In genomic region chr4:81844717-81845116, GRCh38 we compare ENCODE assay signal across 7 cellular contexts.
DNase-seq lines count a peak whose midpoint lies in the region; ATAC-seq and TF ChIP-seq lines count a peak whose summit lies in the region.

No MANE protein-coding gene starts in this region.

- H3K4me1 ChIP-seq in body of pancreas (no peaks in the 10 kb centered on the region), iPS-18a (ENCODE audit: control insufficient read depth, low read depth, low read length) (peaks cover 3% of the 10 kb centered on the region)

- H3K9ac ChIP-seq in iPS-18a (ENCODE audit: low read length), result peak overlapping the region; percentile 25

- intact Hi-C loops in body of pancreas (cut with DNase I), result loop anchor here (5.0 kb wide), 1 partner anchor 377 kb away; no protein-coding TSS in a partner anchor

- TF ChIP-seq CTCF in body of pancreas (IDR thresholded peaks at IDR 0.05), result peak; percentile 38 to 87 (median 81)

- ATAC-seq in GM18502 (IDR thresholded peaks at IDR 0.05; ENCODE audit: poor library complexity, unreplicated experiment) (peak; percentile 91), HG03039 (IDR thresholded peaks at IDR 0.05; ENCODE audit: unreplicated experiment) (peak; percentile 79), body of pancreas (peak; percentile 94)

- H3K9me3 ChIP-seq in body of pancreas, result no peaks in the 10 kb centered on the region
- no peaks in the 10 kb centered on the region for H3K9me3 ChIP-seq in iPS-18a (ENCODE audit: control insufficient read depth, low read depth, low read length)

- DNase-seq in NCI-H1930 (lab: John Stamatoyannopoulos, UW) (peak; percentile 26 to 66), T-helper 9 cell (peak; percentile 53), body of pancreas (peak; percentile 80 to 89 (median 84))
- peak; percentile 44 to 66 for DNase-seq in stimulated activated CD4-positive, alpha-beta T cell treated with anti-CD3 and anti-CD28 coated beads, Interleukin-12 subunit alpha, Interleukin-12 subunit beta, amount 100 ng/mL, for 24 hours (ENCODE audit: low read depth in 2 of 2)

- H3K27ac ChIP-seq in body of pancreas (no peak overlapping the region), iPS-18a (ENCODE audit: low read length) (peak overlapping the region; percentile 84)

- no peaks in the 10 kb centered on the region for H3K36me3 ChIP-seq in body of pancreas (replicated peaks in 1 of 2; ENCODE audit: insufficient read depth in 1 of 2, low read depth in 2 of 2)
- no peaks in the 10 kb centered on the region for H3K36me3 ChIP-seq in iPS-18a (ENCODE audit: control insufficient read depth, low read depth, low read length)

- WGBS in body of pancreas, 2 donors, result 0% methylated on average over 3 of the region's 3 CpGs

- H3K27me3 ChIP-seq in body of pancreas (no peaks in the 10 kb centered on the region), iPS-18a (ENCODE audit: control insufficient read depth, insufficient read depth, low read length) (no peaks in the 10 kb centered on the region)

- TF ChIP-seq POLR2A in body of pancreas (IDR thresholded peaks at IDR 0.05), result no peak

- H3K4me3 ChIP-seq in body of pancreas (no peak overlapping the region), iPS-18a (ENCODE audit: low read length) (no peak overlapping the region)
